In the genomic region with DNA sequence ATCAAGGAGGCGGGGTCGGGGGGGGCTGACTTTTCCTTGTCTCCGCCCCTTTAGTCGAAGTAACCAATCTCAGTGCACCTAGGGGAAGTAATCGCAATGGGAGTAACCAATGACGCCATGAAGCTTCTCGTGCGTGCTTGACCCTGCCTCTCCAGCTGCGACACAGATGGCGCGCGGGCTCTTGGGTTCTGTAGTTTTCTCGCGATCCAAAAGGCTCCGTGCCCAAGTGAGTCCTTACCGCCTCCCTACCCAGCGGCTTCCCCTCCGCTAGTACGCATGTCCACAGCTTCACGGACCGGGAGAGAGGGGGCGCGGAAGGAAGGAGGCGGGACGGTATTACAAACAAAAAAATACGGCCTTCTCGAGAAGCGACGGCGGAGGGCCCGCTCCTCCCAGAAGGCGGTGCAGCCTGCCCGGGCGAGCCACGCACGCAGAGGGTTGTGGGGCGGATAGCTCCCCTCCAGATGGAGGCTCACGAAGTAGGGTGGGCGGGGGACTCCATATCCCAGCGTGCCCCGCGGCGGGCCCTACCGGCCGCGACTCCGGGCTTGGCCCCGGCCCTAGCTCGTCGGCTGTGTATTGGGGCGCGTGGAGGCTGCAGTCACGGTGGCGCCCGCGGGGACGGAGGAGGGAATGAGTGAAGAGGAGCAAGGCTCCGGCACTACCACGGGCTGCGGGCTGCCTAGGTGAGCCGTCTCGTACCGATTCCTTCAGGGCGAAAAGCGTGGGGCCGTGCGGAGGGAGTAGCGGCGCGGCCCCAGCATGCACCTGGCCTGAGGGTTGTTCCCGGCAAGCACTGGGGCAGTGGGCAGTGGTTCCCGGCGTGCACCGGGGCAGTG, we compare ENCODE assay signal across 8 cellular contexts. TPM values are rescaled to one million over a fixed set of nuclear protein-coding genes. Genes with fewer than 3 reads are reported as not detected.
DNase-seq lines count a peak whose midpoint lies in the region; ATAC-seq and TF ChIP-seq lines count a peak whose summit lies in the region.

A gene with protein sequence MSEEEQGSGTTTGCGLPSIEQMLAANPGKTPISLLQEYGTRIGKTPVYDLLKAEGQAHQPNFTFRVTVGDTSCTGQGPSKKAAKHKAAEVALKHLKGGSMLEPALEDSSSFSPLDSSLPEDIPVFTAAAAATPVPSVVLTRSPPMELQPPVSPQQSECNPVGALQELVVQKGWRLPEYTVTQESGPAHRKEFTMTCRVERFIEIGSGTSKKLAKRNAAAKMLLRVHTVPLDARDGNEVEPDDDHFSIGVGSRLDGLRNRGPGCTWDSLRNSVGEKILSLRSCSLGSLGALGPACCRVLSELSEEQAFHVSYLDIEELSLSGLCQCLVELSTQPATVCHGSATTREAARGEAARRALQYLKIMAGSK (plus strand): TSS at position 508 of the 839 bp plus-strand sequence. CDS start 126 bp downstream, at position 634.

- peaks cover 5 to 33% (median 21%) of the 10 kb centered on the region in 4 donors for H3K4me1 ChIP-seq in liver (ENCODE audit: control insufficient read depth in 4 of 4, insufficient read depth in 4 of 4, low read length in 3 of 4)

- no peaks in the 10 kb centered on the region for H3K9me3 ChIP-seq in liver (ENCODE audit: control insufficient read depth in 4 of 4, low read length in 3 of 4)

- H3K27me3 Mint-ChIP-seq in activated CD4-positive, alpha-beta memory T cell treated with anti-CD3 and anti-CD28 coated beads for 36 hours: no peaks in the 10 kb centered on the region

- under 1% methylated on average over 74 of the region's 74 CpGs for WGBS in liver

- ATAC-seq in GM19438 (IDR thresholded peaks at IDR 0.05; ENCODE audit: low read depth, unreplicated experiment): peak; percentile 81
- ATAC-seq in HG03575 (IDR thresholded peaks at IDR 0.05; ENCODE audit: extremely low read depth, insufficient number of reproducible peaks, low FRiP score, unreplicated experiment): peak; percentile 43

- H3K27ac ChIP-seq in dorsolateral prefrontal cortex: peak within 1 kb of the TSS; percentile 94 to 100 (median 99)
- H3K27ac ChIP-seq in liver (ENCODE audit: low read depth in 1 of 2, low read length in 2 of 2): peak within 1 kb of the TSS; percentile 98 to 99

- POLR2A ChIA-PET in activated CD4-positive, alpha-beta memory T cell treated with anti-CD3 and anti-CD28 coated beads for 36 hours (lab: Charles Lee): interaction anchor here (0.6 to 2.2 kb wide), 16 partner anchors 10 to 455 kb away, joined by 3 to 11 read pairs (median 4); a partner anchor contains a TSS

- TF ChIP-seq CTCF in dorsolateral prefrontal cortex (IDR thresholded peaks at IDR 0.05 in 54 of 56, conservative IDR thresholded peaks at IDR 0.05 in 2 of 56; ENCODE audit: low read depth in 1 of 56, partially characterized antibody in 56 of 56) (peak in 40 of 56 donors; percentile 2 to 60 (median 28)), liver (IDR thresholded peaks at IDR 0.05; ENCODE audit: low read depth, low read length, missing input control) (no peak)

- no peaks in the 10 kb centered on the region for H3K36me3 Mint-ChIP-seq in activated CD4-positive, alpha-beta memory T cell treated with anti-CD3 and anti-CD28 coated beads for 36 hours

- H3K4me3 Mint-ChIP-seq in activated CD4-positive, alpha-beta memory T cell treated with anti-CD3 and anti-CD28 coated beads for 36 hours: peak within 1 kb of the TSS; percentile 84

- H3K27me3 ChIP-seq in dorsolateral prefrontal cortex: no peaks in the 10 kb centered on the region
- no peaks in the 10 kb centered on the region for H3K27me3 ChIP-seq in liver (ENCODE audit: control insufficient read depth in 4 of 4, insufficient read depth in 4 of 4, low read length in 3 of 4)

- no peak for TF ChIP-seq RAD21 in liver (IDR thresholded peaks at IDR 0.05)

- no peaks in the 10 kb centered on the region for H3K9me3 Mint-ChIP-seq in activated CD4-positive, alpha-beta memory T cell treated with anti-CD3 and anti-CD28 coated beads for 36 hours

- CTCF ChIA-PET in activated CD4-positive, alpha-beta memory T cell treated with anti-CD3 and anti-CD28 coated beads for 36 hours (lab: Charles Lee): interaction anchor here (0.5 to 3.7 kb wide), 18 partner anchors 7 to 508 kb away, joined by 3 to 20 read pairs (median 4); a partner anchor contains a TSS

- peaks cover 39% of the 10 kb centered on the region for H3K4me1 Mint-ChIP-seq in activated CD4-positive, alpha-beta memory T cell treated with anti-CD3 and anti-CD28 coated beads for 36 hours (ENCODE audit: low read depth)

- H3K4me3 ChIP-seq in dorsolateral prefrontal cortex: peak within 1 kb of the TSS; percentile 52 to 100 (median 80)
- peak within 1 kb of the TSS; percentile 74 to 91 (median 80) for H3K4me3 ChIP-seq in liver (ENCODE audit: low read depth in 1 of 3, low read length in 3 of 3)

- peak; percentile 99 for DNase-seq in CD1c-positive myeloid dendritic cell (ENCODE audit: extremely low spot score)
- peak; percentile 99 for DNase-seq in NCI-H82 treated with DMSO at 0.1 percent for 48 hours (lab: John Stamatoyannopoulos, UW; ENCODE audit: unreplicated experiment)
- peak; percentile 96 for DNase-seq in activated CD4-positive, alpha-beta memory T cell treated with anti-CD3 and anti-CD28 coated beads for 36 hours
- peak; percentile 95 to 99 (median 99) for DNase-seq in dorsolateral prefrontal cortex
- peak; percentile 96 for DNase-seq in stimulated activated CD4-positive, alpha-beta T cell treated with anti-CD3 and anti-CD28 coated beads, Interleukin-4, amount 100 ng/mL, for 24 hours

- peak within 1 kb of the TSS; percentile 92 to 100 for H3K9ac ChIP-seq in liver (ENCODE audit: low read depth in 1 of 2, low read length in 2 of 2)

- intact Hi-C loops in activated CD4-positive, alpha-beta memory T cell treated with anti-CD3 and anti-CD28 coated beads for 36 hours (cut with micrococcal nuclease): loop anchor here (1.0 kb wide), 8 partner anchors 50 to 495 kb away; a partner anchor contains a TSS
- intact Hi-C loops in dorsolateral prefrontal cortex (cut with DNase I): loop anchor here (1.0 to 10.0 kb wide), 6 partner anchors 48 to 179 kb away; a partner anchor contains a TSS

- H3K36me3 ChIP-seq in liver (ENCODE audit: control insufficient read depth in 4 of 4, insufficient read depth in 3 of 4, low read depth in 1 of 4, low read length in 3 of 4): peaks cover 0 to 7% (median 1%) of the 10 kb centered on the region in 4 donors

- H3K27ac Mint-ChIP-seq in activated CD4-positive, alpha-beta memory T cell treated with anti-CD3 and anti-CD28 coated beads for 36 hours: peak within 1 kb of the TSS; percentile 93

TF ChIP-seq in liver, 16 proteins besides CTCF, POLR2A, EP300 and RAD21 (continues in another document):
- TF ChIP-seq EGR1 (IDR thresholded peaks at IDR 0.05; ENCODE audit: low read depth in 2 of 2): peak in 1 of 2 donors; percentile 44
- TF ChIP-seq YY1 (IDR thresholded peaks at IDR 0.05): peak; percentile 89
- TF ChIP-seq, protein P1, sequence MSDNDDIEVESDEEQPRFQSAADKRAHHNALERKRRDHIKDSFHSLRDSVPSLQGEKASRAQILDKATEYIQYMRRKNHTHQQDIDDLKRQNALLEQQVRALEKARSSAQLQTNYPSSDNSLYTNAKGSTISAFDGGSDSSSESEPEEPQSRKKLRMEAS (IDR thresholded peaks at IDR 0.05): no peak
- TF ChIP-seq SP1 (IDR thresholded peaks at IDR 0.05): peak; percentile 84
- TF ChIP-seq JUND (IDR thresholded peaks at IDR 0.05): peak; percentile 14 to 76
- no peak for TF ChIP-seq HNF4G (IDR thresholded peaks at IDR 0.05)
- TF ChIP-seq TAF1 (conservative IDR thresholded peaks at IDR 0.05): peak; percentile 26
- no peak for TF ChIP-seq NR2F2 (IDR thresholded peaks at IDR 0.05)
- peak in 1 of 2 donors; percentile 4 for TF ChIP-seq HNF4A (conservative IDR thresholded peaks at IDR 0.05)
- TF ChIP-seq, protein P2, sequence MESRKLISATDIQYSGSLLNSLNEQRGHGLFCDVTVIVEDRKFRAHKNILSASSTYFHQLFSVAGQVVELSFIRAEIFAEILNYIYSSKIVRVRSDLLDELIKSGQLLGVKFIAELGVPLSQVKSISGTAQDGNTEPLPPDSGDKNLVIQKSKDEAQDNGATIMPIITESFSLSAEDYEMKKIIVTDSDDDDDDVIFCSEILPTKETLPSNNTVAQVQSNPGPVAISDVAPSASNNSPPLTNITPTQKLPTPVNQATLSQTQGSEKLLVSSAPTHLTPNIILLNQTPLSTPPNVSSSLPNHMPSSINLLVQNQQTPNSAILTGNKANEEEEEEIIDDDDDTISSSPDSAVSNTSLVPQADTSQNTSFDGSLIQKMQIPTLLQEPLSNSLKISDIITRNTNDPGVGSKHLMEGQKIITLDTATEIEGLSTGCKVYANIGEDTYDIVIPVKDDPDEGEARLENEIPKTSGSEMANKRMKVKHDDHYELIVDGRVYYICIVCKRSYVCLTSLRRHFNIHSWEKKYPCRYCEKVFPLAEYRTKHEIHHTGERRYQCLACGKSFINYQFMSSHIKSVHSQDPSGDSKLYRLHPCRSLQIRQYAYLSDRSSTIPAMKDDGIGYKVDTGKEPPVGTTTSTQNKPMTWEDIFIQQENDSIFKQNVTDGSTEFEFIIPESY (IDR thresholded peaks at IDR 0.05): peak; percentile 64
- TF ChIP-seq GABPA (IDR thresholded peaks at IDR 0.05 in 1 of 2, conservative IDR thresholded peaks at IDR 0.05 in 1 of 2): peak in 1 of 2 donors; percentile 22
- no peak for TF ChIP-seq FOXA1 (IDR thresholded peaks at IDR 0.05)
- TF ChIP-seq RXRA (IDR thresholded peaks at IDR 0.05): peak; percentile 13 to 53

RNA-seq across cellular contexts. Expression of the gene that starts here (rescaled TPM):
- total RNA-seq in activated CD4-positive, alpha-beta memory T cell treated with anti-CD3 and anti-CD28 coated beads for 36 hours: 10 to 100 TPM; 27.5 to 29.7 TPM
- total RNA-seq in dorsolateral prefrontal cortex (10 to 100 TPM; 10.9 to 29.5 (median 20.9) TPM), liver (10 to 100 TPM; 18.7 to 22.0 TPM)
- polyA plus RNA-seq in liver: 10 to 100 TPM; 15.7 to 18.1 TPM

Comparison
In these comparisons a context has a peak if more than half of its experiments do, and no peak if none do; other contexts are left out.
1. Peak in every context shown above with its lines: DNase-seq, ATAC-seq, H3K4me3 ChIP-seq and H3K27ac ChIP-seq.